8 cellular contexts compared by ENCODE assay signal in the genomic region with DNA sequence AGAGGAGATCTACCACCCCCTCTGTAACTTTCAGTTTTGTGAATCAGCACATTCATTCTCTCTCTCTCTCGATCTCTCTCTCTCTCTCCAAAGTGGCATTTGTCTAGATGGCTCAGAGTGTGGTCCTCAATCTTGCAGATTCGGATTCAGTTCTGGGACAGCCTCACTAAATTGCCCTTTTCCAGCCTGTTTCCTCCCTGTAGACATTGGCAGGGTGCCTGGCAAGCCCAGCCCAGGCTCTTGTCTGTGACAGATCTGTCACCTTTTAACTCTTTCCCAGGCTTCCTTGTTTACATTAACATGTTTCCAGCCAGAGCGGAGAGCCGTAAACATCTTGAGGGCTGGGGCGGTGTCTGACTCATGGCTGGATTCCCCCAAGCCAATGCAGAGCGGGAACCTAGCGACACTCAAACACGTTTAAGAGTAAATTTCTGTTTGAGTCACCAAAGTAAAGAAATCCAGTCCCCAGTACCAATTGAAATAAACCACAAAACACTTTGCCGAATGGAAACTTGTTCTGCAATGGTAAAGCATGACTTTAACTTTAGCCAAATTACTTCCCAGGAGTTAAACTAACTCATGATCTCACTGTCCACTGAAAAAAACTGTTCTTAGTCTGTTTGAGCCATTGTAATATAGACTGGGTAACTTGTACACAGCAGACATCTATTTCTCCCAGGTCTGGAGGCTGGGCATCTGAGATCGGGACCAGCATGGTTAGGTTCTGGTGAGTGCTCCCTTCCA. TPM values are rescaled to one million over a fixed set of nuclear protein-coding genes. Genes with fewer than 3 reads are reported as not detected.
A peak's percentile ranks its signal among the peaks of the same experiment; 100 is the strongest.
DNase-seq lines count a peak whose midpoint lies in the region; ATAC-seq, FAIRE-seq and TF ChIP-seq lines count a peak whose summit lies in the region.

No MANE protein-coding gene starts in this region.

- no peak for TF ChIP-seq CTCF in GM13977 (IDR thresholded peaks at IDR 0.05; ENCODE audit: extremely low read depth, insufficient read depth, missing control alignments)
- no peak for TF ChIP-seq CTCF in omental fat pad (IDR thresholded peaks at IDR 0.05)
- no peak for TF ChIP-seq CTCF in ascending aorta (IDR thresholded peaks at IDR 0.05)
- TF ChIP-seq CTCF in kidney (IDR thresholded peaks at IDR 0.05; ENCODE audit: borderline replicate concordance, extremely low read depth, insufficient read depth) = no peak

- no peak overlapping the region for H3K4ac ChIP-seq in trophoblast cell (ENCODE audit: low read depth, low read length)

- no peaks in the 10 kb centered on the region for H3K27me3 ChIP-seq in trophoblast cell (ENCODE audit: insufficient read depth, low read length)
- H3K27me3 ChIP-seq in ascending aorta = no peaks in the 10 kb centered on the region

- no peak overlapping the region for H3K4me3 ChIP-seq in trophoblast cell (ENCODE audit: low read depth, low read length)
- no peak overlapping the region for H3K4me3 ChIP-seq in ascending aorta
- no peak overlapping the region for H3K4me3 ChIP-seq in kidney (ENCODE audit: low read length in 2 of 2)

- no CpG with 5 or more reads among the region's 10 CpGs for WGBS in trophoblast cell (ENCODE audit: extremely low coverage, insufficient coverage, insufficient read length)

- H2BK5ac ChIP-seq in trophoblast cell (ENCODE audit: low read depth, low read length, poor library complexity) = no peak overlapping the region

- peak overlapping the region; percentile 13 for H3K4me2 ChIP-seq in trophoblast cell (ENCODE audit: low read length)

- no peak overlapping the region for H2BK120ac ChIP-seq in trophoblast cell (ENCODE audit: insufficient read depth, low read length, poor library complexity)

- H3K23ac ChIP-seq in trophoblast cell (ENCODE audit: low read length) = no peak overlapping the region

- no peaks in the 10 kb centered on the region for H3K79me2 ChIP-seq in trophoblast cell (ENCODE audit: control insufficient read depth, insufficient read depth, low read length, poor library complexity)

- ATAC-seq in HG02571 (IDR thresholded peaks at IDR 0.05; ENCODE audit: unreplicated experiment) = peak; percentile 90
- ATAC-seq in omental fat pad (ENCODE audit: low FRiP score) = no peak

- H3K79me1 ChIP-seq in trophoblast cell (ENCODE audit: low read length) = no peaks in the 10 kb centered on the region

- no peak for FAIRE-seq in kidney (lab: Jason Lieb, UNC)

- H3K18ac ChIP-seq in trophoblast cell (ENCODE audit: low read length) = no peak overlapping the region

- peak overlapping the region; percentile 12 for H2BK12ac ChIP-seq in trophoblast cell (ENCODE audit: low read length)

- in situ Hi-C loops in GM13977 (cut with MboI; ENCODE audit: low pct_unique_long_range_greater_than_20kb, low sequenced_read_pairs, unreplicated experiment) (no loop called here), T47D (cut with HindIII; ENCODE audit: low pct_unique_long_range_greater_than_20kb, low sequenced_read_pairs) (no loop called here)

- H3K4me1 ChIP-seq in trophoblast cell (ENCODE audit: control insufficient read depth in 1 of 2, insufficient read depth in 2 of 2, low read length in 2 of 2) (peaks cover 9% of the 10 kb centered on the region in 2 experiments), ascending aorta (no peaks in the 10 kb centered on the region), kidney (ENCODE audit: control insufficient read depth in 1 of 2, insufficient read depth in 1 of 2, low read depth in 1 of 2, low read length in 2 of 2) (no peaks in the 10 kb centered on the region)

- H3K9ac ChIP-seq in trophoblast cell (ENCODE audit: low read length) (no peak overlapping the region), kidney (ENCODE audit: low read length in 2 of 2) (no peak overlapping the region)

- H4K12ac ChIP-seq in trophoblast cell (ENCODE audit: low read depth, low read length) = no peak overlapping the region

- H3K36me3 ChIP-seq in trophoblast cell (ENCODE audit: control insufficient read depth in 1 of 2, insufficient read depth in 2 of 2, low read length in 2 of 2) (no peaks in the 10 kb centered on the region), ascending aorta (no peaks in the 10 kb centered on the region), kidney (ENCODE audit: control insufficient read depth in 1 of 2, insufficient read depth in 2 of 2, low read length in 2 of 2) (no peaks in the 10 kb centered on the region)

- no peak overlapping the region for H2AK5ac ChIP-seq in trophoblast cell (ENCODE audit: low read length)

- no peak overlapping the region for H2AFZ ChIP-seq in trophoblast cell (ENCODE audit: insufficient read depth, low read length, poor library complexity)

- no peak overlapping the region for H4K8ac ChIP-seq in trophoblast cell (ENCODE audit: low read depth, low read length)

- H3K27ac ChIP-seq in trophoblast cell (ENCODE audit: low read depth, low read length) (no peak overlapping the region), ascending aorta (no peak overlapping the region), kidney (ENCODE audit: low read depth in 2 of 2, low read length in 2 of 2) (no peak overlapping the region)

- H3K9me3 ChIP-seq in trophoblast cell (ENCODE audit: insufficient read depth, low read depth, low read length) (peaks cover 2% of the 10 kb centered on the region), ascending aorta (peaks cover 0 to 5% of the 10 kb centered on the region in 2 donors), kidney (ENCODE audit: control insufficient read depth in 1 of 2, low read length in 2 of 2) (peaks cover 0 to 4% of the 10 kb centered on the region in 2 donors)

- DNase-seq in GM13977 (ENCODE audit: low spot score) (peak; percentile 69), NCI-H2107 treated with DMSO at 0.1 percent for 48 hours (lab: John Stamatoyannopoulos, UW; ENCODE audit: unreplicated experiment) (peak; percentile 27), T47D (ENCODE audit: low read depth in 1 of 2, low spot score in 1 of 2) (peak; percentile 43 to 92), trophoblast cell (peak; percentile 17 to 40), omental fat pad (ENCODE audit: low spot score) (no peak), ascending aorta (ENCODE audit: low spot score in 2 of 2) (no peak), kidney (no peak)

- intact Hi-C loops in ascending aorta (cut with DNase I) (no loop called here), kidney (cut with DNase I) (no loop called here)

- H3K14ac ChIP-seq in trophoblast cell (ENCODE audit: low read length) = no peak overlapping the region

- H4K91ac ChIP-seq in trophoblast cell (ENCODE audit: low read depth, low read length) = peak overlapping the region; percentile 47

RNA-seq across cellular contexts. Expression of a gene that starts 6.6 kb away (rescaled TPM):
- polyA plus RNA-seq in trophoblast cell (2013) = 0.79 and 1.0 TPM in 2 replicates
- total RNA-seq in omental fat pad (under 1 TPM in 3 of 4 donors, not detected in 1; 0.24 to 0.44 (median 0.37) TPM), ascending aorta (not detected), kidney (0.35 TPM)
- polyA plus RNA-seq in kidney (ENCODE audit: insufficient read depth, low read depth, low replicate concordance) = not detected

Comparison
In these comparisons a context has a peak if more than half of its experiments do, and no peak if none do; other contexts are left out.
1. DNase-seq: peak in GM13977 (single experiment), NCI-H2107 treated with DMSO at 0.1 percent for 48 hours (single experiment), T47D (2 of 2) and trophoblast cell (2 of 2); none in omental fat pad (single experiment), ascending aorta (0 of 2) and kidney (single experiment).